In genomic region chr4:69707807-69708206, GRCh38 we compare ENCODE assay signal across 31 cellular contexts. TPM values are rescaled to one million over a fixed set of nuclear protein-coding genes. Genes with fewer than 3 reads are reported as not detected.
DNase-seq lines count a peak whose midpoint lies in the region; ATAC-seq and TF ChIP-seq lines count a peak whose summit lies in the region.
"Had no signal": no experiment of that assay in that cellular context is flagged by ENCODE, and none has a peak within 500 bp of the region (broad histone marks: within the 10 kb centered on the region; RNA-seq: fewer than 3 reads in every experiment).

No MANE protein-coding gene starts in this region.

- BruUV-seq in PC-9 (replicated peaks; lab: Mats Ljungman, UMichigan): no TSS peak

- POLR2A ChIA-PET in PC-9 (lab: Charles Lee; ENCODE audit: unreplicated experiment): no interaction called here

- no peak overlapping the region for H2AFZ ChIP-seq in PC-9

- H3K4me1 ChIP-seq in PC-9 (replicated peaks; ENCODE audit: insufficient read depth) (no peaks in the 10 kb centered on the region), mucosa of descending colon (ENCODE audit: low read depth) (no peaks in the 10 kb centered on the region)
- no peaks in the 10 kb centered on the region for H3K4me1 ChIP-seq in effector memory CD4-positive, alpha-beta T cell (ENCODE audit: control insufficient read depth, insufficient read depth, low read length, poor library complexity, severe bottlenecking)
- H3K4me1 ChIP-seq: BLaER1 treated with 17β-estradiol and CSF1 and Interleukin-3, amounts not matched to agents 10 nM and 100 nM; uterus had no signal

- no peaks in the 10 kb centered on the region for H3K9me3 ChIP-seq in PC-9 (ENCODE audit: insufficient read depth, low read depth)
- H3K9me3 ChIP-seq in mucosa of descending colon: no peaks in the 10 kb centered on the region
- H3K9me3 ChIP-seq in effector memory CD4-positive, alpha-beta T cell (ENCODE audit: control insufficient read depth, low read length): no peaks in the 10 kb centered on the region
- H3K9me3 ChIP-seq: esophagus squamous epithelium, uterus had no signal

- no peaks in the 10 kb centered on the region for H4K20me1 ChIP-seq in PC-9 (ENCODE audit: insufficient read depth)
- H4K20me1 ChIP-seq: BLaER1 treated with 17β-estradiol and CSF1 and Interleukin-3, amounts not matched to agents 10 nM and 100 nM had no signal

- ATAC-seq in HG03280 (IDR thresholded peaks at IDR 0.05; ENCODE audit: unreplicated experiment) (peak; percentile 65), mucosa of descending colon (peak; percentile 73)
- ATAC-seq: activated CD8-positive, alpha-beta T cell treated with anti-CD3 and anti-CD28 coated beads, Interleukin-2, amount 10 ng/mL, durations not matched to agents 7 days and 5 days; stimulated activated memory B cell treated with anti-CD40 and anti-IgM and Interleukin-4, amounts not matched to agents 10 μg/mL and 1 μg/mL and 100 μg/mL, for 72 hours had no signal

- DNase-seq in PC-9 (peak; percentile 1 to 37), epithelial cell of prostate (ENCODE audit: low read depth, low spot score) (peak; percentile 71), mucosa of descending colon (peak in 1 of 3 donors; percentile 10), hepatic stellate cell (ENCODE audit: low spot score) (no peak), pons (ENCODE audit: low spot score) (no peak)
- no peak for DNase-seq in effector memory CD4-positive, alpha-beta T cell
- DNase-seq in stimulated activated CD4-positive, alpha-beta T cell treated with anti-CD3 and anti-CD28 coated beads, Interleukin-1b, Interleukin-23, amount 100 ng/mL, for 48 hours: no peak
- DNase-seq: activated CD4-positive, alpha-beta T cell treated with anti-CD3 and anti-CD28 coated beads for 1 hour; activated CD8-positive, alpha-beta T cell treated with anti-CD3 and anti-CD28 coated beads, Interleukin-2, amount 10 ng/mL, durations not matched to agents 7 days and 5 days; activated gamma-delta T cell; Caco-2; cerebellar nuclear complex; DMS79 treated with DMSO at 0.1 percent for 48 hours; effector CD4-positive, alpha-beta T cell; esophagus squamous epithelium; GOT3; mesenchymal stem cell; NCI-H2029; NCI-H2227 treated with DMSO at 0.1 percent for 48 hours; NCI-H774; OCI-M1; retina; SHP77 treated with DMSO at 0.1 percent for 48 hours; stimulated activated CD4-positive, alpha-beta T cell treated with anti-CD3 and anti-CD28 coated beads, Interleukin-2, amount 100 ng/mL, for 48 hours; T-helper 1 cell; uterus had no signal

- H3K4me3 ChIP-seq in PC-9 (no peak overlapping the region), mucosa of descending colon (no peak overlapping the region)
- no peak overlapping the region for H3K4me3 ChIP-seq in effector memory CD4-positive, alpha-beta T cell (ENCODE audit: insufficient read depth, low read depth, low read length, poor library complexity, severe bottlenecking)
- H3K4me3 ChIP-seq: BLaER1 treated with 17β-estradiol and CSF1 and Interleukin-3, amounts not matched to agents 10 nM and 100 nM; esophagus squamous epithelium; uterus had no signal

- H3K79me2 ChIP-seq in PC-9 (ENCODE audit: low read depth): no peaks in the 10 kb centered on the region

- H3K4me2 ChIP-seq in PC-9: no peak overlapping the region
- H3K4me2 ChIP-seq: BLaER1 treated with 17β-estradiol and CSF1 and Interleukin-3, amounts not matched to agents 10 nM and 100 nM had no signal

- no peak overlapping the region for H3K27ac ChIP-seq in PC-9
- H3K27ac ChIP-seq in epithelial cell of prostate: peak overlapping the region; percentile 81
- no peak overlapping the region for H3K27ac ChIP-seq in effector memory CD4-positive, alpha-beta T cell (ENCODE audit: insufficient read depth, low read length, poor library complexity, severe bottlenecking)
- H3K27ac ChIP-seq: BLaER1 treated with 17β-estradiol and CSF1 and Interleukin-3, amounts not matched to agents 10 nM and 100 nM; uterus had no signal

- intact Hi-C loops in PC-9 (cut with micrococcal nuclease; ENCODE audit: unreplicated experiment) (loop anchor here (5.0 kb wide), 1 partner anchor 39 kb away; no protein-coding TSS in a partner anchor), mucosa of descending colon (cut with DNase I, micrococcal nuclease) (no loop called here)

- no peaks in the 10 kb centered on the region for H3K36me3 ChIP-seq in PC-9 (ENCODE audit: low read depth)
- no peaks in the 10 kb centered on the region for H3K36me3 ChIP-seq in mucosa of descending colon (ENCODE audit: low read depth)
- no peaks in the 10 kb centered on the region for H3K36me3 ChIP-seq in effector memory CD4-positive, alpha-beta T cell (ENCODE audit: control insufficient read depth, insufficient read depth, low read length)
- H3K36me3 ChIP-seq: BLaER1 treated with 17β-estradiol and CSF1 and Interleukin-3, amounts not matched to agents 10 nM and 100 nM; esophagus squamous epithelium; uterus had no signal

- CTCF ChIA-PET in PC-9 (lab: Charles Lee): no interaction called here

- H3K27me3 ChIP-seq in PC-9 (ENCODE audit: insufficient read depth, low read depth): no peaks in the 10 kb centered on the region
- no peaks in the 10 kb centered on the region for H3K27me3 ChIP-seq in effector memory CD4-positive, alpha-beta T cell (replicated peaks; ENCODE audit: control insufficient read depth, insufficient read depth, low read length, poor library complexity, severe bottlenecking)
- H3K27me3 ChIP-seq: BLaER1 treated with 17β-estradiol and CSF1 and Interleukin-3, amounts not matched to agents 10 nM and 100 nM; esophagus squamous epithelium; uterus had no signal

- TF ChIP-seq CTCF in PC-9 (conservative IDR thresholded peaks at IDR 0.05) (no peak), mucosa of descending colon (IDR thresholded peaks at IDR 0.05) (no peak)

- H3F3A ChIP-seq in PC-9 (ENCODE audit: insufficient read depth, low read depth): no peaks in the 10 kb centered on the region

- H3K9me2 ChIP-seq in PC-9 (ENCODE audit: insufficient read depth): no peaks in the 10 kb centered on the region

RNA-seq across cellular contexts. Expression of gene SULT1B1, which starts 52.6 kb away (rescaled TPM):
- total RNA-seq in PC-9 (2021): 0.24 and 0.25 TPM in 2 replicates
- 100 to 1,000 TPM; 115 to 306 (median 224) TPM for total RNA-seq in mucosa of descending colon
- total RNA-seq: kidney epithelial cell had no signal

RNA-seq across cellular contexts. Expression of gene UGT2A1, which starts 54.8 kb away (rescaled TPM):
- total RNA-seq in PC-9 (2021) (not detected in 2 replicates), mucosa of descending colon (not detected)
- total RNA-seq: activated CD8-positive, alpha-beta T cell treated with anti-CD3 and anti-CD28 coated beads, Interleukin-2, amount 10 ng/mL, durations not matched to agents 7 days and 5 days; Caco-2; esophagus squamous epithelium; kidney epithelial cell; temporal lobe; uterus had no signal

Comparison
In these comparisons a context has a peak if more than half of its experiments do, and no peak if none do; other contexts are left out.
1. DNase-seq: peak in PC-9 (2 of 2) and epithelial cell of prostate (single experiment); none in effector memory CD4-positive, alpha-beta T cell (0 of 3), stimulated activated CD4-positive, alpha-beta T cell treated with anti-CD3 and anti-CD28 coated beads, Interleukin-1b, Interleukin-23, amount 100 ng/mL, for 48 hours (single experiment), hepatic stellate cell (single experiment) and pons (single experiment).
2. RNA of gene SULT1B1, which starts 52.6 kb away (total RNA-seq): 115 to 306 TPM in mucosa of descending colon; 0.24 to 0.25 TPM in PC-9; every median in the first group is over 10 times any median in the second.